1 cellular context compared by ENCODE assay signal in the genomic region with DNA sequence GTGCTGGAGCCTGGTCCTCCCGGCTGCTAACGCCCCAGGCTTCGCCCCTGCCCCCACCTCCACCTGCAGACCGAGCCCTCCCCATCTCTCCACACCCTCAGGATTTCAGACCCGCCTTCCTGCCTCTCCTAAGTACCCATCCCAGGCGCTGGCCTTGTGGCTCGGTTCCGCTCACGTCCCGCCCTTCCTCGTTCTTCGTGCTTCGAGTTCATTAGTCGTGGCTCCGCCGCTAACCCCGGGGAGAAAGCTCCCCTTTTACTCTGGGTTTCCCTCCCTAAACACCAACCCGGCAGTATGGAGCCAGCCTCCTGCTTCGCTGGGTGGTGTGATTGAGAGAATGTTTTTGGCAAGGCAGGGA.
TF ChIP-seq lines count a peak whose summit lies in the region.

No MANE protein-coding gene starts in this region.

TF ChIP-seq in GM23338, 12 proteins besides CTCF, POLR2A, EP300 and RAD21 (continued from another document):
- TF ChIP-seq ZNF114 (CRISPR knock-in tag; IDR thresholded peaks at IDR 0.05), result no peak
- TF ChIP-seq NANOG (IDR thresholded peaks at IDR 0.05; ENCODE audit: borderline replicate concordance), result no peak
- TF ChIP-seq EZH2phosphoT487 (IDR thresholded peaks at IDR 0.05; ENCODE audit: unreplicated experiment), result no peak
- no peak for TF ChIP-seq JUNB (IDR thresholded peaks at IDR 0.05; ENCODE audit: unreplicated experiment)
